In genomic region chr10:6565588-6565987, GRCh38 we compare ENCODE assay signal across 23 cellular contexts.
"Had no signal": no experiment of that assay in that cellular context is flagged by ENCODE, and none has a peak within 500 bp of the region (broad histone marks: within the 10 kb centered on the region; RNA-seq: fewer than 3 reads in every experiment).

No MANE protein-coding gene starts in this region.

- H3K4me3 Mint-ChIP-seq: activated B cell treated with CpG ODN at 0.5 μM for 24 hours; activated CD4-positive, alpha-beta T cell treated with anti-CD3 and anti-CD28 coated beads for 36 hours; activated naive CD8-positive, alpha-beta T cell treated with anti-CD3 and anti-CD28 coated beads for 36 hours; endodermal cell; naive B cell had no signal

- H3K27ac ChIP-seq: colonic mucosa, dorsolateral prefrontal cortex, epithelial cell of prostate, gastroesophageal sphincter, right atrium auricular region, spleen, thoracic aorta had no signal

- H3K36me3 ChIP-seq: colonic mucosa, gastroesophageal sphincter, right atrium auricular region, spleen, thoracic aorta had no signal

- H3K27me3 Mint-ChIP-seq: activated CD4-positive, alpha-beta T cell treated with anti-CD3 and anti-CD28 coated beads for 36 hours; activated naive CD8-positive, alpha-beta T cell treated with anti-CD3 and anti-CD28 coated beads for 36 hours had no signal

- H3K27ac Mint-ChIP-seq: activated B cell treated with CpG ODN at 0.5 μM for 24 hours; activated naive CD8-positive, alpha-beta T cell treated with anti-CD3 and anti-CD28 coated beads for 36 hours; naive B cell; progenitor cell of endocrine pancreas had no signal

- ATAC-seq: activated CD4-positive, alpha-beta T cell treated with anti-CD3 and anti-CD28 coated beads for 36 hours; gastroesophageal sphincter; left ventricle myocardium superior had no signal

- H3K36me3 Mint-ChIP-seq: naive B cell had no signal

- H3K27me3 ChIP-seq: colonic mucosa, gastroesophageal sphincter, right atrium auricular region had no signal

- H3K4me1 Mint-ChIP-seq: activated B cell treated with CpG ODN at 0.5 μM for 24 hours had no signal

- DNase-seq: activated B cell treated with CpG ODN at 0.5 μM for 24 hours; activated CD4-positive, alpha-beta T cell treated with anti-CD3 and anti-CD28 coated beads for 36 hours; activated CD4-positive, alpha-beta T cell treated with anti-CD3 and anti-CD28 coated beads, Interleukin-2, amount 50 U/mL, for 48 hours; activated gamma-delta T cell treated with Interleukin-2 at 50 U/mL for 16 hours; activated naive CD8-positive, alpha-beta T cell treated with anti-CD3 and anti-CD28 coated beads for 36 hours; amygdala; colonic mucosa; dorsolateral prefrontal cortex; endodermal cell; head of caudate nucleus; hypothalamus; left ventricle myocardium superior; mesendoderm; naive B cell; spleen; stimulated activated CD4-positive, alpha-beta T cell treated with anti-CD3 and anti-CD28 coated beads, Interleukin-4, amount 100 ng/mL, for 1 hour; stimulated activated naive CD4-positive, alpha-beta T cell had no signal

- H3K4me3 ChIP-seq: colonic mucosa, dorsolateral prefrontal cortex, gastroesophageal sphincter, right atrium auricular region, spleen, thoracic aorta had no signal

- H3K4me1 ChIP-seq: colonic mucosa, gastroesophageal sphincter, right atrium auricular region had no signal

- H3K9me3 ChIP-seq: colonic mucosa, gastroesophageal sphincter, right atrium auricular region, spleen, thoracic aorta had no signal

- H3K9me3 Mint-ChIP-seq: activated B cell treated with CpG ODN at 0.5 μM for 24 hours; activated naive CD8-positive, alpha-beta T cell treated with anti-CD3 and anti-CD28 coated beads for 36 hours; endodermal cell; naive B cell; T-helper 1 cell treated with Interleukin-12 subunit alpha and Interleukin-12 subunit beta and Interleukin-4 antibody, amounts not matched to agents 30 μg/mL and 1 μg/mL, for 36 hours had no signal
